In the genomic region with DNA sequence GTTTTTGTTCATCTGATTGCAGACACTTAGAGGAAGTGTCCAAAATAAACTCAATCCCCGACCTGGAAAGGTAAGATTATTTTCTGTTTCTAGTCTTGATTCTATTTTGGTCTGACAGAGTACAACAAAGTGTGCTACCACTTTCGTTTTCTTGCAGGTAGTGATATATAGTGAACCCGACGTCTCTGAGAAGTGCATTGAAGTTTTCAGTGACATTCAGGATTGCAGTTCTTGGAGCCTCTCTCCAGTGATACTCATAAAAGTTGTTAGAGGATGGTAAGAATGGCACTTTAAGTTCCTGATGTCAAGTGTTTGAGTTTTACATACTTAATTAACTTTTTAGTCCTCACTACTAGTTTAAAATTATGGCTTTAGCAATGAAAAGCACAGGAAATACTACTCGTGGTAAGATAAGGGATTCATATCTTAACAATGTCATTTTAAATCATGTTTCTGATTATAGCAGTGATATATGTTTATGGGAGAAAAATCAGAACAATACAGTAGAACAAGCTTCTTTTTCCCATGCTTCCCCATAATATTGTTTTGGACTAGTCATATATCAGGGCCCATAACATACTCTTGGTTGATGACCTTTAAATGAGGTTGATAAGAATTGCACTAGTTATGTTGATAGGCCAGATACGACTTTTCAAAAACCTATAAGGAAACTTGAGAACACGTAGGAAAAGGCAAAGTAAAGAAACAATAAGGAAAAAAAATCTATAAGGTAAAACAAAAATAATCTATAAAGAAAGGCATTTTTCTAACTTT, we compare ENCODE assay signal across 1 cellular context.
TF ChIP-seq lines count a peak whose summit lies in the region.

No MANE protein-coding gene starts in this region.

TF ChIP-seq in WTC11, 78 proteins besides CTCF, POLR2A, EP300 and RAD21 (continued from another document):
- TF ChIP-seq, protein P1, sequence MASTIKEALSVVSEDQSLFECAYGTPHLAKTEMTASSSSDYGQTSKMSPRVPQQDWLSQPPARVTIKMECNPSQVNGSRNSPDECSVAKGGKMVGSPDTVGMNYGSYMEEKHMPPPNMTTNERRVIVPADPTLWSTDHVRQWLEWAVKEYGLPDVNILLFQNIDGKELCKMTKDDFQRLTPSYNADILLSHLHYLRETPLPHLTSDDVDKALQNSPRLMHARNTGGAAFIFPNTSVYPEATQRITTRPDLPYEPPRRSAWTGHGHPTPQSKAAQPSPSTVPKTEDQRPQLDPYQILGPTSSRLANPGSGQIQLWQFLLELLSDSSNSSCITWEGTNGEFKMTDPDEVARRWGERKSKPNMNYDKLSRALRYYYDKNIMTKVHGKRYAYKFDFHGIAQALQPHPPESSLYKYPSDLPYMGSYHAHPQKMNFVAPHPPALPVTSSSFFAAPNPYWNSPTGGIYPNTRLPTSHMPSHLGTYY (CRISPR knock-in tag; IDR thresholded peaks at IDR 0.05), result no peak
- TF ChIP-seq PRRX2 (CRISPR knock-in tag; IDR thresholded peaks at IDR 0.05), result no peak
- no peak for TF ChIP-seq SMAD4 (CRISPR knock-in tag; IDR thresholded peaks at IDR 0.05)
- TF ChIP-seq, protein P2, sequence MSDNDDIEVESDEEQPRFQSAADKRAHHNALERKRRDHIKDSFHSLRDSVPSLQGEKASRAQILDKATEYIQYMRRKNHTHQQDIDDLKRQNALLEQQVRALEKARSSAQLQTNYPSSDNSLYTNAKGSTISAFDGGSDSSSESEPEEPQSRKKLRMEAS (CRISPR knock-in tag; IDR thresholded peaks at IDR 0.05), result no peak
- no peak for TF ChIP-seq FOXK1 (CRISPR knock-in tag; IDR thresholded peaks at IDR 0.05)
- TF ChIP-seq TEAD1 (CRISPR knock-in tag; IDR thresholded peaks at IDR 0.05), result no peak
- TF ChIP-seq ZNF219 (CRISPR knock-in tag; IDR thresholded peaks at IDR 0.05; ENCODE audit: borderline replicate concordance), result no peak
- TF ChIP-seq, protein P3, sequence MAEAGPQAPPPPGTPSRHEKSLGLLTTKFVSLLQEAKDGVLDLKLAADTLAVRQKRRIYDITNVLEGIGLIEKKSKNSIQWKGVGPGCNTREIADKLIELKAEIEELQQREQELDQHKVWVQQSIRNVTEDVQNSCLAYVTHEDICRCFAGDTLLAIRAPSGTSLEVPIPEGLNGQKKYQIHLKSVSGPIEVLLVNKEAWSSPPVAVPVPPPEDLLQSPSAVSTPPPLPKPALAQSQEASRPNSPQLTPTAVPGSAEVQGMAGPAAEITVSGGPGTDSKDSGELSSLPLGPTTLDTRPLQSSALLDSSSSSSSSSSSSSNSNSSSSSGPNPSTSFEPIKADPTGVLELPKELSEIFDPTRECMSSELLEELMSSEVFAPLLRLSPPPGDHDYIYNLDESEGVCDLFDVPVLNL (CRISPR knock-in tag; IDR thresholded peaks at IDR 0.05; ENCODE audit: borderline replicate concordance, low read depth), result no peak
- TF ChIP-seq IRF2 (CRISPR knock-in tag; IDR thresholded peaks at IDR 0.05; ENCODE audit: borderline replicate concordance, low read depth), result no peak
- TF ChIP-seq ZNF396 (CRISPR knock-in tag; IDR thresholded peaks at IDR 0.05; ENCODE audit: borderline replicate concordance), result no peak
- no peak for TF ChIP-seq HMGA2 (CRISPR knock-in tag; IDR thresholded peaks at IDR 0.05)
- TF ChIP-seq CREB1 (CRISPR knock-in tag; IDR thresholded peaks at IDR 0.05), result no peak
